In genomic region chr3:122025296-122025695, GRCh38 we compare ENCODE assay signal across 13 cellular contexts. TPM values are rescaled to one million over a fixed set of nuclear protein-coding genes. Genes with fewer than 3 reads are reported as not detected.
DNase-seq lines count a peak whose midpoint lies in the region; ATAC-seq and TF ChIP-seq lines count a peak whose summit lies in the region.
"Had no signal": no experiment of that assay in that cellular context is flagged by ENCODE, and none has a peak within 500 bp of the region (broad histone marks: within the 10 kb centered on the region; RNA-seq: fewer than 3 reads in every experiment).

No MANE protein-coding gene starts in this region.

- intact Hi-C loops in CD4-positive, alpha-beta T cell (cut with DNase I, micrococcal nuclease) = no loop called here

- H3K4me2 ChIP-seq in SU-DHL-6 (ENCODE audit: low read depth, low read length, poor library complexity, severe bottlenecking) = peak overlapping the region; percentile 91
- H3K4me2 ChIP-seq: GM23338 had no signal

- CTCF ChIA-PET in CD4-positive, alpha-beta T cell (lab: Charles Lee) = no interaction called here

- no peaks in the 10 kb centered on the region; the same call in 1 of the 2 replicates for H3K79me2 ChIP-seq in SU-DHL-6 (ENCODE audit: insufficient read depth, low read length)

- no peaks in the 10 kb centered on the region for H3K27me3 ChIP-seq in SU-DHL-6 (ENCODE audit: low read length)
- peaks cover 23% of the 10 kb centered on the region for H3K27me3 ChIP-seq in CD4-positive, alpha-beta T cell (ENCODE audit: control insufficient read depth, insufficient read depth, low read length)

- H3K27ac ChIP-seq in SU-DHL-6 (ENCODE audit: low read depth, low read length) = peak overlapping the region; percentile 90
- H3K27ac ChIP-seq in CD4-positive, alpha-beta T cell (ENCODE audit: low read depth, low read length) = no peak overlapping the region

- peak; percentile 92 for ATAC-seq in GM18511 (IDR thresholded peaks at IDR 0.05; ENCODE audit: unreplicated experiment)
- peak; percentile 73 for ATAC-seq in GM21381 (IDR thresholded peaks at IDR 0.05; ENCODE audit: unreplicated experiment)
- peak; percentile 84 for ATAC-seq in HG03066 (IDR thresholded peaks at IDR 0.05; ENCODE audit: low read depth, unreplicated experiment)
- no peak for ATAC-seq in CD4-positive, alpha-beta T cell (ENCODE audit: poor library complexity)
- no peak for ATAC-seq in HG02970 (IDR thresholded peaks at IDR 0.05; ENCODE audit: low FRiP score, unreplicated experiment)
- ATAC-seq: GM23338, Panc1 had no signal

- no peaks in the 10 kb centered on the region for H3K36me3 ChIP-seq in SU-DHL-6 (ENCODE audit: low read length)

- H3K4me3 ChIP-seq in SU-DHL-6 (ENCODE audit: insufficient read depth, low read length, poor library complexity, severe bottlenecking) = peak overlapping the region; percentile 29
- H3K4me3 ChIP-seq: GM23338 had no signal

- peak overlapping the region; percentile 62 for H3K9ac ChIP-seq in SU-DHL-6 (ENCODE audit: low read length)

- H3F3A ChIP-seq in SU-DHL-6 (ENCODE audit: insufficient read depth) = peaks cover 51% of the 10 kb centered on the region

- H3K9me2 ChIP-seq in SU-DHL-6 (replicated peaks; ENCODE audit: insufficient read depth, low read length) = no peaks in the 10 kb centered on the region

- H3K36me3 Mint-ChIP-seq in CD4-positive, alpha-beta T cell (ENCODE audit: low read depth) = no peaks in the 10 kb centered on the region
- H3K36me3 Mint-ChIP-seq: CD4-positive, CD25-positive, alpha-beta regulatory T cell; natural killer cell treated with Interleukin-12 subunit alpha and Interleukin-12 subunit beta and Interleukin-15 and Interleukin-18, amount 100 ng/mL, for 72 hours had no signal

- H4K20me1 ChIP-seq in SU-DHL-6 (ENCODE audit: low read depth, low read length) = no peaks in the 10 kb centered on the region

- POLR2A ChIA-PET in CD4-positive, alpha-beta T cell (lab: Charles Lee) = no interaction called here

- no peak overlapping the region for H2AFZ ChIP-seq in SU-DHL-6 (ENCODE audit: low read depth, low read length, severe bottlenecking)
- H2AFZ ChIP-seq: GM23338 had no signal

- H3K4me1 Mint-ChIP-seq in CD4-positive, alpha-beta T cell (ENCODE audit: low read depth) = peaks cover 4% of the 10 kb centered on the region

- H3K9me3 Mint-ChIP-seq in CD4-positive, alpha-beta T cell = no peaks in the 10 kb centered on the region
- H3K9me3 Mint-ChIP-seq: GM23338; natural killer cell treated with Interleukin-12 subunit alpha and Interleukin-12 subunit beta and Interleukin-15 and Interleukin-18, amount 100 ng/mL, for 72 hours had no signal

- H3K27me3 Mint-ChIP-seq in CD4-positive, alpha-beta T cell = peaks cover 26% of the 10 kb centered on the region

- TF ChIP-seq CTCF in SU-DHL-6 (IDR thresholded peaks at IDR 0.05; ENCODE audit: insufficient read depth, low read length, poor library complexity, severe bottlenecking) = no peak
- TF ChIP-seq CTCF in CD4-positive, alpha-beta T cell (IDR thresholded peaks at IDR 0.05) = no peak

- no peak for DNase-seq in CD4-positive, alpha-beta T cell
- DNase-seq in NCI-H69 (lab: John Stamatoyannopoulos, UW) (no peak), H4 (ENCODE audit: low spot score) (no peak)
- DNase-seq: activated CD4-positive, alpha-beta T cell treated with anti-CD3 and anti-CD28 coated beads, Interleukin-2, amount 50 U/mL, for 48 hours had no signal

- no peak overlapping the region for H3K27ac Mint-ChIP-seq in CD4-positive, alpha-beta T cell
- H3K27ac Mint-ChIP-seq: CD4-positive, CD25-positive, alpha-beta regulatory T cell; GM23338; natural killer cell treated with Interleukin-12 subunit alpha and Interleukin-12 subunit beta and Interleukin-15 and Interleukin-18, amount 100 ng/mL, for 72 hours had no signal

- H3K9me3 ChIP-seq in SU-DHL-6 (ENCODE audit: insufficient read depth, low read length) = no peaks in the 10 kb centered on the region
- no peaks in the 10 kb centered on the region for H3K9me3 ChIP-seq in CD4-positive, alpha-beta T cell (ENCODE audit: control insufficient read depth, low read length)

- no peak overlapping the region for H3K4me3 Mint-ChIP-seq in CD4-positive, alpha-beta T cell
- H3K4me3 Mint-ChIP-seq: CD4-positive, CD25-positive, alpha-beta regulatory T cell; GM23338; natural killer cell treated with Interleukin-12 subunit alpha and Interleukin-12 subunit beta and Interleukin-15 and Interleukin-18, amount 100 ng/mL, for 72 hours had no signal

RNA-seq across cellular contexts. Expression of gene ILDR1, which starts 3.2 kb away (rescaled TPM):
- not detected for total RNA-seq in CD4-positive, alpha-beta T cell
- total RNA-seq in H4 (2014; rRNA removed; shearing (Covaris generic)) = not detected in 2 replicates
- total RNA-seq: CD4-positive, CD25-positive, alpha-beta regulatory T cell had no signal

RNA-seq across cellular contexts. Expression of gene CD86, which starts 29.9 kb away (rescaled TPM):
- 1 to 10 TPM in 1 of 2 experiments, under 1 TPM in 1; 0.69 to 1.4 TPM for total RNA-seq in CD4-positive, alpha-beta T cell
- 0.39 and 1.6 TPM in 2 replicates for total RNA-seq in H4 (2014; rRNA removed; shearing (Covaris generic))
- total RNA-seq: CD4-positive, CD25-positive, alpha-beta regulatory T cell had no signal

Comparison
In these comparisons a context has a peak if more than half of its experiments do, and no peak if none do; other contexts are left out.
1. ATAC-seq: peak in GM18511 (single experiment), GM21381 (single experiment) and HG03066 (single experiment); none in CD4-positive, alpha-beta T cell (single experiment) and HG02970 (single experiment).